In genomic region chr17:42997390-42997983, GRCh38 we compare ENCODE assay signal across 8 cellular contexts. TPM values are rescaled to one million over a fixed set of nuclear protein-coding genes. Genes with fewer than 3 reads are reported as not detected.
DNase-seq lines count a peak whose midpoint lies in the region; ATAC-seq and TF ChIP-seq lines count a peak whose summit lies in the region.

No MANE protein-coding gene starts in this region.

- ATAC-seq in DND-41 (ENCODE audit: insufficient read depth, low read depth): peak; percentile 1; the same call in 1 of the 3 replicates
- ATAC-seq in effector memory CD8-positive, alpha-beta T cell (replicated peaks): no peak
- no peak for ATAC-seq in GM21447 (IDR thresholded peaks at IDR 0.05; ENCODE audit: unreplicated experiment)

- H3K23ac ChIP-seq in neuronal stem cell (ENCODE audit: low read depth, low read length, poor library complexity): no peak overlapping the region

- peaks cover 6% of the 10 kb centered on the region for H3K79me1 ChIP-seq in neuronal stem cell (ENCODE audit: low read depth, low read length)

- peaks cover 25% of the 10 kb centered on the region for H4K20me1 ChIP-seq in DND-41 (ENCODE audit: insufficient read depth, low read length)

- H3K36me3 ChIP-seq in DND-41 (ENCODE audit: insufficient read depth, low read length) (peaks cover 53% of the 10 kb centered on the region), neuronal stem cell (replicated peaks in 1 of 2; ENCODE audit: control insufficient read depth in 2 of 2, insufficient read depth in 2 of 2, low read length in 2 of 2) (peaks cover 26 to 52% of the 10 kb centered on the region in 2 donors)
- peaks cover 32% of the 10 kb centered on the region for H3K36me3 ChIP-seq in effector memory CD4-positive, alpha-beta T cell (ENCODE audit: control insufficient read depth, insufficient read depth, low read length)

- peak overlapping the region; percentile 82 for H2AFZ ChIP-seq in DND-41 (ENCODE audit: low read depth, low read length)
- peak overlapping the region; percentile 74 for H2AFZ ChIP-seq in neuronal stem cell (ENCODE audit: low read length)

- H3K9me3 Mint-ChIP-seq in effector memory CD8-positive, alpha-beta T cell: no peaks in the 10 kb centered on the region

- no peak overlapping the region for H2AK5ac ChIP-seq in neuronal stem cell (ENCODE audit: low read depth, low read length)

- peak overlapping the region; percentile 12 for H3K4ac ChIP-seq in neuronal stem cell (ENCODE audit: low read length)

- peak overlapping the region; percentile 92 to 93 for H3K4me3 Mint-ChIP-seq in effector memory CD8-positive, alpha-beta T cell

- H3K9ac ChIP-seq in DND-41 (ENCODE audit: low read depth, low read length) (peak overlapping the region; percentile 50), neuronal stem cell (ENCODE audit: low read depth, low read length, poor library complexity) (no peak overlapping the region)

- peaks cover 20 to 23% of the 10 kb centered on the region in 2 donors for H3K4me1 Mint-ChIP-seq in effector memory CD8-positive, alpha-beta T cell (ENCODE audit: low read depth in 2 of 2)

- H3K79me2 ChIP-seq in DND-41 (ENCODE audit: insufficient read depth, low read length): peaks cover 21% of the 10 kb centered on the region

- WGBS in neuronal stem cell (ENCODE audit: extremely low coverage in 2 of 2, insufficient read length in 2 of 2, insufficient replicate concordance in 1 of 2), 2 donors: no CpG with 5 or more reads among the region's 5 CpGs

- H3K14ac ChIP-seq in neuronal stem cell (ENCODE audit: low read length): no peak overlapping the region

- no peak overlapping the region for H2BK120ac ChIP-seq in neuronal stem cell (ENCODE audit: low read depth, low read length)

- H3K4me2 ChIP-seq in DND-41 (ENCODE audit: insufficient read depth, low read length) (peak overlapping the region; percentile 70), neuronal stem cell (ENCODE audit: insufficient read depth, low read length, poor library complexity, severe bottlenecking) (peak overlapping the region; percentile 45)

- H4K8ac ChIP-seq in neuronal stem cell (ENCODE audit: low read depth, low read length): no peak overlapping the region

- no peak overlapping the region for H2BK15ac ChIP-seq in neuronal stem cell (ENCODE audit: low read length)

- H2BK5ac ChIP-seq in neuronal stem cell (ENCODE audit: low read length): no peak overlapping the region

- H3K27me3 ChIP-seq in DND-41 (ENCODE audit: insufficient read depth, low read length, poor library complexity): no peaks in the 10 kb centered on the region
- H3K27me3 ChIP-seq in neuronal stem cell (ENCODE audit: control insufficient read depth in 3 of 3, insufficient read depth in 3 of 3, low read depth in 1 of 3, low read length in 3 of 3): peaks cover 0 to 1% (median 0%) of the 10 kb centered on the region in 3 experiments
- H3K27me3 ChIP-seq in effector memory CD4-positive, alpha-beta T cell (replicated peaks; ENCODE audit: control insufficient read depth, insufficient read depth, low read length, poor library complexity, severe bottlenecking): no peaks in the 10 kb centered on the region

- H3K27me3 Mint-ChIP-seq in effector memory CD8-positive, alpha-beta T cell: no peaks in the 10 kb centered on the region

- H2BK12ac ChIP-seq in neuronal stem cell (ENCODE audit: low read length): no peak overlapping the region

- peak overlapping the region; percentile 99 for H3K27ac Mint-ChIP-seq in effector memory CD8-positive, alpha-beta T cell

- H3K36me3 Mint-ChIP-seq in effector memory CD8-positive, alpha-beta T cell (ENCODE audit: insufficient read depth): peaks cover 44% of the 10 kb centered on the region

- H3K4me3 ChIP-seq in DND-41 (ENCODE audit: low read depth in 1 of 2, low read length in 2 of 2) (peak overlapping the region; percentile 8 to 51; a peak in 3 of 4 replicates), neuronal stem cell (ENCODE audit: low read length in 2 of 2) (peak overlapping the region in 1 of 2 donors; percentile 20)
- no peak overlapping the region for H3K4me3 ChIP-seq in effector memory CD4-positive, alpha-beta T cell (ENCODE audit: insufficient read depth, low read depth, low read length, poor library complexity, severe bottlenecking)

- H3K18ac ChIP-seq in neuronal stem cell (ENCODE audit: low read length): no peak overlapping the region

- TF ChIP-seq CTCF in DND-41 (IDR thresholded peaks at IDR 0.05; ENCODE audit: borderline replicate concordance, extremely low read depth, low read length, poor library complexity, severe bottlenecking): no peak

- H3K9me3 ChIP-seq in DND-41 (ENCODE audit: insufficient read depth, low read length, severe bottlenecking) (no peaks in the 10 kb centered on the region), neuronal stem cell (replicated peaks in 1 of 2; ENCODE audit: control insufficient read depth in 2 of 2, insufficient read depth in 1 of 2, low read depth in 1 of 2, low read length in 2 of 2) (no peaks in the 10 kb centered on the region)
- H3K9me3 ChIP-seq in effector memory CD4-positive, alpha-beta T cell (ENCODE audit: control insufficient read depth, low read length): no peaks in the 10 kb centered on the region

- DNase-seq in DND-41 (no peak), NCI-H774 (lab: John Stamatoyannopoulos, UW) (peak; percentile 48), neuronal stem cell (ENCODE audit: low spot score) (no peak), NCI-H187 treated with DMSO at 0.1 percent for 48 hours (lab: John Stamatoyannopoulos, UW) (no peak), amygdala (lab: John Stamatoyannopoulos, UW) (no peak)
- DNase-seq in effector memory CD8-positive, alpha-beta T cell: no peak
- DNase-seq in effector memory CD4-positive, alpha-beta T cell: no peak

- H3K4me1 ChIP-seq in DND-41 (ENCODE audit: insufficient read depth, low read length): peaks cover 26% of the 10 kb centered on the region
- peaks cover 4 to 6% of the 10 kb centered on the region in 2 donors for H3K4me1 ChIP-seq in neuronal stem cell (ENCODE audit: control insufficient read depth in 2 of 2, insufficient read depth in 1 of 2, low read depth in 1 of 2, low read length in 2 of 2)
- H3K4me1 ChIP-seq in effector memory CD4-positive, alpha-beta T cell (ENCODE audit: control insufficient read depth, insufficient read depth, low read length, poor library complexity, severe bottlenecking): peaks cover 10% of the 10 kb centered on the region

- H3K27ac ChIP-seq in DND-41 (ENCODE audit: low read length) (peak overlapping the region; percentile 61), neuronal stem cell (replicated peaks; ENCODE audit: low read length) (peak overlapping the region; percentile 56)
- H3K27ac ChIP-seq in effector memory CD4-positive, alpha-beta T cell (ENCODE audit: insufficient read depth, low read length, poor library complexity, severe bottlenecking): no peak overlapping the region

- H4K91ac ChIP-seq in neuronal stem cell (ENCODE audit: low read depth, low read length, poor library complexity): no peak overlapping the region

RNA-seq across cellular contexts. Expression of gene RPL27, which starts 0.7 kb away (rescaled TPM):
- polyA plus RNA-seq in neuronal stem cell (2013, experiment 1 of 2): 5,619 TPM
- 5,702 TPM for polyA plus RNA-seq in neuronal stem cell (2013, experiment 2 of 2)

RNA-seq across cellular contexts. Expression of gene IFI35, which starts 9.1 kb away (rescaled TPM):
- 0.26 TPM for polyA plus RNA-seq in neuronal stem cell (2013, experiment 1 of 2)
- polyA plus RNA-seq in neuronal stem cell (2013, experiment 2 of 2): 0.29 TPM

RNA-seq across cellular contexts. Expression of gene RUNDC1, which starts 17.1 kb away (rescaled TPM):
- 7.7 TPM for polyA plus RNA-seq in neuronal stem cell (2013, experiment 1 of 2)
- 7.3 TPM for polyA plus RNA-seq in neuronal stem cell (2013, experiment 2 of 2)

RNA-seq across cellular contexts. Expression of gene PTGES3L, which starts 17.6 kb away (rescaled TPM):
- 2.3 TPM for polyA plus RNA-seq in neuronal stem cell (2013, experiment 1 of 2)
- 2.1 TPM for polyA plus RNA-seq in neuronal stem cell (2013, experiment 2 of 2)

RNA-seq across cellular contexts. Expression of gene VAT1, which starts 24.7 kb away (rescaled TPM):
- polyA plus RNA-seq in neuronal stem cell (2013, experiment 1 of 2): 220 TPM
- 211 TPM for polyA plus RNA-seq in neuronal stem cell (2013, experiment 2 of 2)
